ENCODE assay signal across 8 cellular contexts in genomic region chr6:116278478-116278822, GRCh38. TPM values are rescaled to one million over a fixed set of nuclear protein-coding genes. Genes with fewer than 3 reads are reported as not detected.
A peak's percentile ranks its signal among the peaks of the same experiment; 100 is the strongest.
DNase-seq lines count a peak whose midpoint lies in the region; ATAC-seq and TF ChIP-seq lines count a peak whose summit lies in the region.

No MANE protein-coding gene starts in this region.

- H3K9me3 ChIP-seq in HAP-1 (no peaks in the 10 kb centered on the region), gastroesophageal sphincter (no peaks in the 10 kb centered on the region)

- peaks cover 23% of the 10 kb centered on the region for H3K36me3 Mint-ChIP-seq in WTC11

- no peak for TF ChIP-seq POLR2A in gastroesophageal sphincter (IDR thresholded peaks at IDR 0.05)

- ATAC-seq in WTC11 = no peak
- ATAC-seq in gastroesophageal sphincter = no peak
- no peak for ATAC-seq in HG02938 (IDR thresholded peaks at IDR 0.05; ENCODE audit: unreplicated experiment)
- no peak for ATAC-seq in HG02798 (IDR thresholded peaks at IDR 0.05; ENCODE audit: poor library complexity, unreplicated experiment)

- H3K27me3 ChIP-seq in HAP-1 (ENCODE audit: low read depth) (0 out of 2 replicates have a peak, but pooled peaks cover 5% of the 10 kb centered on the region), gastroesophageal sphincter (no peaks in the 10 kb centered on the region)

- POLR2A ChIA-PET in WTC11 (lab: Charles Lee) = interaction anchor here (0.7 to 3.1 kb wide), 3 partner anchors 10 to 93 kb away, joined by 3 to 15 read pairs (median 13); partner anchors contain the start of gene DSE

- H3K4me1 Mint-ChIP-seq in WTC11 = peaks cover 57% of the 10 kb centered on the region

- in situ Hi-C loops in HAP-1 (cut with MboI; ENCODE audit: low sequenced_read_pairs) = loop anchor here (10.0 to 25.0 kb wide), 2 partner anchors 286 to 384 kb away; partner anchors contain the start of gene ZUP1

- 42 to 62% methylated on average over 5 to 7 of the region's 11 CpGs for WGBS in gastroesophageal sphincter (ENCODE audit: low coverage in 1 of 2), 2 donors

- H3K4me3 Mint-ChIP-seq in WTC11 = peak overlapping the region; percentile 96

- H3K4me1 ChIP-seq in HAP-1 = peaks cover 31% of the 10 kb centered on the region
- H3K4me1 ChIP-seq in gastroesophageal sphincter = peaks cover 4 to 66% (median 14%) of the 10 kb centered on the region in 3 donors

- CTCF ChIA-PET in WTC11 (lab: Charles Lee) = interaction anchor here (5.1 kb wide), 1 partner anchor 10 kb away, joined by 38 read pairs; no protein-coding TSS in a partner anchor

- H3K4me3 ChIP-seq in HAP-1 = peak overlapping the region; percentile 78
- H3K4me3 ChIP-seq in gastroesophageal sphincter = peak overlapping the region; percentile 84 to 88
- H3K4me3 ChIP-seq in skin epidermis = peak overlapping the region; percentile 77 to 94 (median 92)

- TF ChIP-seq CTCF in WTC11 (IDR thresholded peaks at IDR 0.05) (no peak), gastroesophageal sphincter (IDR thresholded peaks at IDR 0.05) (no peak)

- H3K36me3 ChIP-seq in HAP-1 (replicated peaks) (peaks cover 4% of the 10 kb centered on the region; the same call in 1 of the 2 replicates), gastroesophageal sphincter (peaks cover 0 to 9% of the 10 kb centered on the region in 2 donors)

- H3K27me3 Mint-ChIP-seq in WTC11 (ENCODE audit: low read depth) = no peaks in the 10 kb centered on the region

- H3K9me3 Mint-ChIP-seq in WTC11 = no peaks in the 10 kb centered on the region

- no peak for TF ChIP-seq EP300 in gastroesophageal sphincter (IDR thresholded peaks at IDR 0.05)

- no peak for DNase-seq in HAP-1 (ENCODE audit: low spot score in 2 of 2)
- DNase-seq in WTC11 (ENCODE audit: low spot score) = no peak
- no peak for DNase-seq in stimulated activated CD4-positive, alpha-beta T cell treated with anti-CD3 and anti-CD28 coated beads, Interleukin-4, amount 100 ng/mL, for 4 hours
- DNase-seq in islet precursor cell = no peak

- peak overlapping the region; percentile 100; the same call in 1 of the 2 replicates for H3K27ac Mint-ChIP-seq in WTC11

- H3K27ac ChIP-seq in gastroesophageal sphincter (peak overlapping the region; percentile 95 to 100 (median 98)), skin epidermis (peak overlapping the region in 20 of 21 experiments; percentile 90 to 99 (median 98))

TF ChIP-seq in WTC11, 78 proteins besides CTCF, POLR2A, EP300 and RAD21:
- no peak for TF ChIP-seq CDX4 (CRISPR knock-in tag; IDR thresholded peaks at IDR 0.05; ENCODE audit: borderline replicate concordance)
- no peak for TF ChIP-seq NFE2L1 (CRISPR knock-in tag; IDR thresholded peaks at IDR 0.05)
- TF ChIP-seq ZNF219 (CRISPR knock-in tag; IDR thresholded peaks at IDR 0.05; ENCODE audit: borderline replicate concordance) = no peak
- TF ChIP-seq CBFB (CRISPR knock-in tag; IDR thresholded peaks at IDR 0.05; ENCODE audit: low read depth) = no peak
- TF ChIP-seq E2F5 (CRISPR knock-in tag; IDR thresholded peaks at IDR 0.05) = no peak
- TF ChIP-seq ZNF317 (CRISPR knock-in tag; IDR thresholded peaks at IDR 0.05; ENCODE audit: borderline replicate concordance, low read depth) = no peak
- no peak for TF ChIP-seq ATF6 (CRISPR knock-in tag; IDR thresholded peaks at IDR 0.05)
- no peak for TF ChIP-seq ATF1 (CRISPR knock-in tag; IDR thresholded peaks at IDR 0.05)
- TF ChIP-seq ZBTB21 (CRISPR knock-in tag; IDR thresholded peaks at IDR 0.05; ENCODE audit: borderline replicate concordance) = no peak
- TF ChIP-seq ZBTB43 (CRISPR knock-in tag; IDR thresholded peaks at IDR 0.05) = no peak
- no peak for TF ChIP-seq MYBL2 (CRISPR knock-in tag; IDR thresholded peaks at IDR 0.05)
- no peak for TF ChIP-seq ZNF416 (CRISPR knock-in tag; IDR thresholded peaks at IDR 0.05)
- TF ChIP-seq ZSCAN18 (CRISPR knock-in tag; IDR thresholded peaks at IDR 0.05) = no peak
- no peak for TF ChIP-seq GABPB1 (CRISPR knock-in tag; IDR thresholded peaks at IDR 0.05)
- no peak for TF ChIP-seq TCF7 (CRISPR knock-in tag; IDR thresholded peaks at IDR 0.05; ENCODE audit: low read depth)
- no peak for TF ChIP-seq ZNF671 (CRISPR knock-in tag; IDR thresholded peaks at IDR 0.05)
- no peak for TF ChIP-seq TEAD1 (CRISPR knock-in tag; IDR thresholded peaks at IDR 0.05)
- no peak for TF ChIP-seq ATF3 (CRISPR knock-in tag; conservative IDR thresholded peaks at IDR 0.05)

RNA-seq across cellular contexts. Expression of gene TSPYL1, which starts 1.3 kb away (rescaled TPM):
- total RNA-seq in WTC11 (2021) (62.4 to 68.6 TPM (median 64.3 TPM) in 3 replicates), gastroesophageal sphincter (100 to 1,000 TPM in 3 of 4 donors, 10 to 100 TPM in 1; 99.3 to 105 (median 100) TPM)

RNA-seq across cellular contexts. Expression of gene TSPYL4, which starts 24.6 kb away (rescaled TPM):
- 13.6 to 15.3 TPM (median 14.2 TPM) in 3 replicates for total RNA-seq in WTC11 (2021)
- 10 to 100 TPM; 19.1 to 28.5 (median 20.0) TPM for total RNA-seq in gastroesophageal sphincter
